In the genomic region with DNA sequence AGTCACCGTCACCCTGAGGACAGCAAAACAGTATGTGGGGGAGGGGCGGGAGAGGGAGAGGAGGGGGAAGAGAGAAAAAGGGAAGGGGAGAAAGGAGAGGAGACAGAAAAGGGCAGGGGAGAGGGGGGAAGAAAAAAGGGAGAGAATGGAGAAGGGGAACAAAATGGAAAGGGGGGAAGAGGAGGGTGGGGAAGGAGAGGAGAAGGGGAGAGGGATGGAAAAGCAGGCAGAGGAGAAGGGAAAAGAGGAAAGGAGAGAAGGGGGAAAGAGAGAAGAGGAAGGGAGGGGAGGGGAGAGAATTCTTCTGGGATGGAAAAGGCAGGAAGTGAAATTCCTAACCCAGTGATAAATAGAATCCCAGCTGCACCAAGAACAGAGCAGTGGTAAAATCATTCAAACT, we compare ENCODE assay signal across 16 cellular contexts.
DNase-seq lines count a peak whose midpoint lies in the region; ATAC-seq and TF ChIP-seq lines count a peak whose summit lies in the region.
"Had no signal": no experiment of that assay in that cellular context is flagged by ENCODE, and none has a peak within 500 bp of the region (broad histone marks: within the 10 kb centered on the region; RNA-seq: fewer than 3 reads in every experiment).

No MANE protein-coding gene starts in this region.

- H3K9me3 ChIP-seq in left ventricle myocardium inferior (replicated peaks) = no peaks in the 10 kb centered on the region
- H3K9me3 ChIP-seq in right cardiac atrium (ENCODE audit: control insufficient read depth, low read length) = no peaks in the 10 kb centered on the region
- H3K9me3 ChIP-seq in OCI-LY7 (ENCODE audit: low read length) = no peaks in the 10 kb centered on the region
- H3K9me3 ChIP-seq: suprapubic skin had no signal

- H3K36me3 ChIP-seq in left ventricle myocardium inferior = no peaks in the 10 kb centered on the region
- no peaks in the 10 kb centered on the region for H3K36me3 ChIP-seq in OCI-LY7 (ENCODE audit: insufficient read depth, low read length)
- H3K36me3 ChIP-seq: suprapubic skin had no signal

- H3K4me3 ChIP-seq in left ventricle myocardium inferior (no peak overlapping the region), right cardiac atrium (ENCODE audit: low read length) (no peak overlapping the region), OCI-LY7 (ENCODE audit: low read depth, low read length, poor library complexity, severe bottlenecking) (no peak overlapping the region)
- H3K4me3 ChIP-seq: suprapubic skin had no signal

- no TSS peak for BruUV-seq in OCI-LY7 (replicated peaks; lab: Mats Ljungman, UMichigan)

- H3K9me2 ChIP-seq in OCI-LY7 (ENCODE audit: insufficient read depth, low read length) = no peaks in the 10 kb centered on the region

- 42% methylated on average over 2 of the region's 2 CpGs for WGBS in right cardiac atrium

- peaks cover 62% of the 10 kb centered on the region for H3K4me1 Mint-ChIP-seq in dendritic cell treated with granulocyte-macrophage colony-stimulating factor and Interleukin-4, amounts not matched to agents 40 ng/mL and 50 ng/mL, for 4 days (ENCODE audit: low read depth)
- peaks cover 35 to 46% of the 10 kb centered on the region in 2 donors for H3K4me1 Mint-ChIP-seq in stimulated activated naive B cell treated with anti-CD40 and anti-IgM and Interleukin-4, amounts not matched to agents 10 μg/mL and 1 μg/mL and 100 μg/mL, for 72 hours

- peak overlapping the region; percentile 30 for H3K27ac ChIP-seq in left ventricle myocardium inferior (replicated peaks)
- no peak overlapping the region for H3K27ac ChIP-seq in right cardiac atrium (ENCODE audit: low read length)
- H3K27ac ChIP-seq in OCI-LY7 (ENCODE audit: low read depth, low read length, poor library complexity, severe bottlenecking) = no peak overlapping the region
- H3K27ac ChIP-seq: parathyroid adenoma, suprapubic skin had no signal

- POLR2A ChIA-PET in OCI-LY7 (lab: Charles Lee) = interaction anchor here (1.1 kb wide), 1 partner anchor 243 kb away, joined by 3 read pairs; no protein-coding TSS in a partner anchor

- intact Hi-C loops in left ventricle myocardium inferior (cut with micrococcal nuclease) (no loop called here), right cardiac atrium (cut with DNase I) (no loop called here), OCI-LY7 (cut with micrococcal nuclease; ENCODE audit: unreplicated experiment) (no loop called here), head of caudate nucleus (cut with DNase I) (no loop called here)
- intact Hi-C loops in dendritic cell treated with granulocyte-macrophage colony-stimulating factor and Interleukin-4, amounts not matched to agents 40 ng/mL and 50 ng/mL, for 4 days (cut with micrococcal nuclease) = loop anchor here (10.0 kb wide), 1 partner anchor 51 kb away; no protein-coding TSS in a partner anchor

- H3K36me3 Mint-ChIP-seq in dendritic cell treated with granulocyte-macrophage colony-stimulating factor and Interleukin-4, amounts not matched to agents 40 ng/mL and 50 ng/mL, for 4 days (ENCODE audit: low read depth) = no peaks in the 10 kb centered on the region
- peaks cover 3 to 7% of the 10 kb centered on the region in 2 donors for H3K36me3 Mint-ChIP-seq in stimulated activated naive B cell treated with anti-CD40 and anti-IgM and Interleukin-4, amounts not matched to agents 10 μg/mL and 1 μg/mL and 100 μg/mL, for 72 hours

- peaks cover 2% of the 10 kb centered on the region for H3K27me3 Mint-ChIP-seq in dendritic cell treated with granulocyte-macrophage colony-stimulating factor and Interleukin-4, amounts not matched to agents 40 ng/mL and 50 ng/mL, for 4 days
- H3K27me3 Mint-ChIP-seq in stimulated activated naive B cell treated with anti-CD40 and anti-IgM and Interleukin-4, amounts not matched to agents 10 μg/mL and 1 μg/mL and 100 μg/mL, for 72 hours = peaks cover 6 to 21% of the 10 kb centered on the region in 2 donors

- TF ChIP-seq CTCF in left ventricle myocardium inferior (IDR thresholded peaks at IDR 0.05; ENCODE audit: borderline replicate concordance) (no peak), OCI-LY7 (conservative IDR thresholded peaks at IDR 0.05; ENCODE audit: low read length) (no peak)

- no peaks in the 10 kb centered on the region for H4K20me1 ChIP-seq in OCI-LY7 (ENCODE audit: insufficient read depth, low read length)

- H3K4me2 ChIP-seq in OCI-LY7 (ENCODE audit: low read length) = peak overlapping the region; percentile 20; the same call in 1 of the 2 replicates

- H2AFZ ChIP-seq in OCI-LY7 (ENCODE audit: low read length) = no peak overlapping the region
- H2AFZ ChIP-seq: parathyroid adenoma had no signal

- H3K4me3 Mint-ChIP-seq in dendritic cell treated with granulocyte-macrophage colony-stimulating factor and Interleukin-4, amounts not matched to agents 40 ng/mL and 50 ng/mL, for 4 days = no peak overlapping the region
- H3K4me3 Mint-ChIP-seq in stimulated activated naive B cell treated with anti-CD40 and anti-IgM and Interleukin-4, amounts not matched to agents 10 μg/mL and 1 μg/mL and 100 μg/mL, for 72 hours = peak overlapping the region; percentile 8 to 10

- H3K27ac Mint-ChIP-seq in dendritic cell treated with granulocyte-macrophage colony-stimulating factor and Interleukin-4, amounts not matched to agents 40 ng/mL and 50 ng/mL, for 4 days = peak overlapping the region; percentile 18
- H3K27ac Mint-ChIP-seq in stimulated activated naive B cell treated with anti-CD40 and anti-IgM and Interleukin-4, amounts not matched to agents 10 μg/mL and 1 μg/mL and 100 μg/mL, for 72 hours = no peak overlapping the region

- ATAC-seq in right cardiac atrium = no peak
- no peak for ATAC-seq in stimulated activated naive B cell treated with anti-CD40 and anti-IgM and Interleukin-4, amounts not matched to agents 10 μg/mL and 1 μg/mL and 100 μg/mL, for 72 hours (replicated peaks)
- no peak for ATAC-seq in left lobe of liver

- H3K79me2 ChIP-seq in OCI-LY7 (ENCODE audit: insufficient read depth, low read depth, low read length) = no peaks in the 10 kb centered on the region
- H3K79me2 ChIP-seq: parathyroid adenoma had no signal

- H3K4me1 ChIP-seq in left ventricle myocardium inferior (peaks cover 20% of the 10 kb centered on the region), right cardiac atrium (ENCODE audit: control insufficient read depth, insufficient read depth, low read length) (no peaks in the 10 kb centered on the region), OCI-LY7 (ENCODE audit: insufficient read depth, low read length, poor library complexity, severe bottlenecking) (peaks cover 37% of the 10 kb centered on the region)
- H3K4me1 ChIP-seq: parathyroid adenoma had no signal

- no peaks in the 10 kb centered on the region for H3K9me3 Mint-ChIP-seq in dendritic cell treated with granulocyte-macrophage colony-stimulating factor and Interleukin-4, amounts not matched to agents 40 ng/mL and 50 ng/mL, for 4 days
- H3K9me3 Mint-ChIP-seq in stimulated activated naive B cell treated with anti-CD40 and anti-IgM and Interleukin-4, amounts not matched to agents 10 μg/mL and 1 μg/mL and 100 μg/mL, for 72 hours = no peaks in the 10 kb centered on the region

- DNase-seq in left ventricle myocardium inferior (no peak), right cardiac atrium (no peak), OCI-LY7 (ENCODE audit: low spot score) (no peak), head of caudate nucleus (no peak), activated gamma-delta T cell (lab: John Stamatoyannopoulos, UW) (no peak), left lobe of liver (ENCODE audit: low spot score) (no peak)
- DNase-seq in stimulated activated naive B cell treated with anti-CD40 and anti-IgM and Interleukin-4, amounts not matched to agents 10 μg/mL and 1 μg/mL and 100 μg/mL, for 72 hours = no peak
- DNase-seq: cerebellar nuclear complex; foreskin melanocyte; NCI-H2029 treated with DMSO at 0.1 percent for 48 hours; NCI-H526 treated with DMSO at 0.1 percent for 48 hours; stimulated activated CD4-positive, alpha-beta T cell treated with anti-CD3 and anti-CD28 coated beads, Interleukin-12 subunit alpha, Interleukin-12 subunit beta, amount 100 ng/mL, for 4 hours; SW 1271 had no signal

- CTCF ChIA-PET in OCI-LY7 (lab: Charles Lee; ENCODE audit: unreplicated experiment) = interaction anchor here (0.6 kb wide), 1 partner anchor 426 kb away, joined by 3 read pairs; no protein-coding TSS in a partner anchor

- no peaks in the 10 kb centered on the region for H3K27me3 ChIP-seq in left ventricle myocardium inferior (ENCODE audit: low read depth)
- H3K27me3 ChIP-seq in right cardiac atrium (ENCODE audit: control insufficient read depth, insufficient read depth) = no peaks in the 10 kb centered on the region
- H3K27me3 ChIP-seq: suprapubic skin had no signal
